ENCODE assay signal across 1 cellular context in the genomic region with DNA sequence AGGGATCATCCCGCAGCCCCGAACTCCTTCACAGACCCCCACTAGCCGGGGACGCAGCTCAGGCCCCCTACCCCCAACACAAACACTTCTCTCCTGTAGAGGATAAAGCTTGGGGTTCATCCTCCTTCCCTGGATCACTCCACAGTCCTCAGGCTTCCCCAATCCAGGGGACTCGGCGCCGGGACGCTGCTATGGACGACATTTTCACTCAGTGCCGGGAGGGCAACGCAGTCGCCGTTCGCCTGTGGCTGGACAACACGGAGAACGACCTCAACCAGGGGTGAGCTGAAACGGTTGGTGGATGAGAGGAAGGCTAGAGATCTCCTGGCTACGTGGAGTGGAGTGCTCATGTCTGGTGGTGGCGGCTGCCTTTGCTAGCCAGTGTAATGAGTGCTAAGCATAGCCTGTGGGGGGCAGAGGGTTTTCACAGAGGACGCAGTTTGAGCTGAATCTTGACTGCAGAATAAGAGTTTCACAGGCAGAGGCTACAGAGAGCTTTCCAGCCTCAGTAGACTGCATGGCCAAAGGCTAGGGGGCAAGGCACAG.
TF ChIP-seq lines count a peak whose summit lies in the region.

No MANE protein-coding gene starts in this region.

TF ChIP-seq in HCT116, 20 proteins besides CTCF, POLR2A, EP300 and RAD21 (continued from another document):
- no peak for TF ChIP-seq REST (IDR thresholded peaks at IDR 0.05; ENCODE audit: low read depth)
- no peak for TF ChIP-seq CBX3 (IDR thresholded peaks at IDR 0.05; ENCODE audit: low read depth)
- no peak for TF ChIP-seq ELF1 (IDR thresholded peaks at IDR 0.05; ENCODE audit: borderline replicate concordance, low read depth)
- TF ChIP-seq SP1 (IDR thresholded peaks at IDR 0.05; ENCODE audit: low read depth) = no peak
- TF ChIP-seq ZNF274 (IDR thresholded peaks at IDR 0.05; ENCODE audit: low read depth, low read length) = no peak
- no peak for TF ChIP-seq FOSL1 (IDR thresholded peaks at IDR 0.05; ENCODE audit: low read depth)
- TF ChIP-seq SRF (IDR thresholded peaks at IDR 0.05; ENCODE audit: low read depth) = no peak
- no peak for TF ChIP-seq CEBPB (IDR thresholded peaks at IDR 0.05; ENCODE audit: low read depth)
- no peak for TF ChIP-seq MAX (IDR thresholded peaks at IDR 0.05)
- no peak for TF ChIP-seq TCF7L2 (IDR thresholded peaks at IDR 0.05; ENCODE audit: borderline replicate concordance, extremely low read depth, insufficient read depth, insufficient read length)
- TF ChIP-seq JUND (IDR thresholded peaks at IDR 0.05) = no peak
- TF ChIP-seq EZH2 (IDR thresholded peaks at IDR 0.05) = no peak
TF ChIP-seq in HCT116: peak in this region for 0.
